Comparison of ENCODE assay signal across 6 cellular contexts in the genomic region with DNA sequence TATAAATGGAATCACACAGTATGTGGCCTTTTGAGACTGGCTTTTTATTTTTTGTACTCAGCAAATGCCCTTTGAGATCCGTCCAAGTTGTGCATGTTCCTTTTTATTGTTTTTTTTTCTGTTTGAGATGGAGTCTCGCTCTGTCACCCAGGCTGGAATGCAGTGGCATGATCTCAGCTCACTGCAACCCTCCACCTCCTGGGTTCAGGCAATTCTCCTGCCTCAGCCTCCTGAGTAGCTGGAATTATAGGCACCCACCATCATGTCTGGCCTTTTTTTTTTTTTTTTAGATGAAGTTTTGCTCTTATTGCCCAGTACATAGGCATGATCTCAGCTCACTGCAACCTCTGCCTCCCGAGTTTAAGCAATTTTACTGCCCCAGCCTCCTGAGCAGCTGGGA. TPM values are rescaled to one million over a fixed set of nuclear protein-coding genes. Genes with fewer than 3 reads are reported as not detected.
"Had no signal": no experiment of that assay in that cellular context is flagged by ENCODE, and none has a peak within 500 bp of the region (broad histone marks: within the 10 kb centered on the region; RNA-seq: fewer than 3 reads in every experiment).

No MANE protein-coding gene starts in this region.

RNA-seq across cellular contexts. Expression of gene GOLGA6B, which starts 28.3 kb away (rescaled TPM):
- total RNA-seq: HepG2, IMR-90, MCF 10A, OCI-LY7, SK-MEL-5 had no signal

RNA-seq across cellular contexts. Expression of gene HIGD2B, which starts 59.8 kb away (rescaled TPM):
- total RNA-seq: HepG2, HT1080, IMR-90, MCF 10A had no signal
